ENCODE assay signal across 12 cellular contexts in the genomic region with DNA sequence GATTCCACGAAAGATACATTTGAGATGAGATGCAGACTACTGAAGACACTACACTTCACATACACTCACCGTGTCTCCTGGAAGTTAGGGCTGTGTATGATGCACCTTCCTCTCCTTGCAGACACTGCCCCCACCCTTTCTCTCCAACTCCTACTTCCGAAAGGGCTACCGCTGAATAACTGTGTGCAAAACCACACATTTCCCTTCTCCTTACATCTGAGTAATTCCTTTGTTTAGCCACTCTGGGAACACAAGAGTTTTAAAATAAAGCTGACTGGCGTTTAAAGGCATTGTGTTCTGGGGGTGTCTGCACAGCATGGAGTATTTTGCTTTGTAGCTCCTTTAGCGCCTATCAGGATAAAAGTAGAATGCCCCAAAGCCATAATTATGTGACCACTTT.
A peak's percentile ranks its signal among the peaks of the same experiment; 100 is the strongest.
DNase-seq lines count a peak whose midpoint lies in the region; ATAC-seq and TF ChIP-seq lines count a peak whose summit lies in the region.
"Had no signal": no experiment of that assay in that cellular context is flagged by ENCODE, and none has a peak within 500 bp of the region (broad histone marks: within the 10 kb centered on the region; RNA-seq: fewer than 3 reads in every experiment).

No MANE protein-coding gene starts in this region.

- no peak overlapping the region for H3K4me3 ChIP-seq in kidney epithelial cell (ENCODE audit: low read depth, low read length)
- H3K4me3 ChIP-seq: coronary artery, left ventricle myocardium inferior had no signal

- no peaks in the 10 kb centered on the region for H3K27me3 Mint-ChIP-seq in activated naive CD4-positive, alpha-beta T cell treated with anti-CD3 and anti-CD28 coated beads, Interleukin-2, amount 50 U/mL, for 24 hours
- no peaks in the 10 kb centered on the region for H3K27me3 Mint-ChIP-seq in activated naive CD8-positive, alpha-beta T cell treated with anti-CD3 and anti-CD28 coated beads for 36 hours
- H3K27me3 Mint-ChIP-seq: natural killer cell treated with Interleukin-12 subunit alpha and Interleukin-12 subunit beta and Interleukin-15 and Interleukin-18, amount 100 ng/mL, for 72 hours had no signal

- H3K9me3 Mint-ChIP-seq in activated naive CD4-positive, alpha-beta T cell treated with anti-CD3 and anti-CD28 coated beads, Interleukin-2, amount 50 U/mL, for 24 hours, result no peaks in the 10 kb centered on the region
- H3K9me3 Mint-ChIP-seq in activated naive CD8-positive, alpha-beta T cell treated with anti-CD3 and anti-CD28 coated beads for 36 hours, result no peaks in the 10 kb centered on the region
- H3K9me3 Mint-ChIP-seq: natural killer cell treated with Interleukin-12 subunit alpha and Interleukin-12 subunit beta and Interleukin-15 and Interleukin-18, amount 100 ng/mL, for 72 hours had no signal

- H3K36me3 ChIP-seq in kidney epithelial cell (ENCODE audit: control insufficient read depth, insufficient read depth, low read length), result peaks cover 6% of the 10 kb centered on the region

- peaks cover 35% of the 10 kb centered on the region for H3K36me3 Mint-ChIP-seq in activated naive CD4-positive, alpha-beta T cell treated with anti-CD3 and anti-CD28 coated beads, Interleukin-2, amount 50 U/mL, for 24 hours
- peaks cover 55% of the 10 kb centered on the region for H3K36me3 Mint-ChIP-seq in activated naive CD8-positive, alpha-beta T cell treated with anti-CD3 and anti-CD28 coated beads for 36 hours

- no peak for DNase-seq in activated naive CD4-positive, alpha-beta T cell (lab: John Stamatoyannopoulos, UW)
- DNase-seq in activated naive CD8-positive, alpha-beta T cell treated with anti-CD3 and anti-CD28 coated beads for 36 hours, result no peak
- DNase-seq in kidney epithelial cell (ENCODE audit: low read depth) (no peak), NCI-H2196 treated with DMSO at 0.1 percent for 48 hours (lab: John Stamatoyannopoulos, UW; ENCODE audit: unreplicated experiment) (no peak), NCI-H1092 treated with DMSO at 0.1 percent for 48 hours (lab: John Stamatoyannopoulos, UW) (no peak), occipital lobe (lab: John Stamatoyannopoulos, UW) (no peak)
- DNase-seq: left ventricle myocardium inferior; stimulated activated naive CD4-positive, alpha-beta T cell treated with Interleukin-2 at 50 U/mL for 16 hours had no signal

- ATAC-seq in GM19324 (IDR thresholded peaks at IDR 0.05; ENCODE audit: low FRiP score, unreplicated experiment), result no peak
- ATAC-seq: natural killer cell treated with Interleukin-12 subunit alpha and Interleukin-12 subunit beta and Interleukin-15 and Interleukin-18, amount 100 ng/mL, for 72 hours had no signal

- peaks cover 7% of the 10 kb centered on the region for H3K4me1 Mint-ChIP-seq in activated naive CD4-positive, alpha-beta T cell treated with anti-CD3 and anti-CD28 coated beads, Interleukin-2, amount 50 U/mL, for 24 hours
- peaks cover 9% of the 10 kb centered on the region for H3K4me1 Mint-ChIP-seq in activated naive CD8-positive, alpha-beta T cell treated with anti-CD3 and anti-CD28 coated beads for 36 hours

- TF ChIP-seq CTCF in kidney epithelial cell (IDR thresholded peaks at IDR 0.05; ENCODE audit: insufficient read depth, low read length, poor library complexity, severe bottlenecking), result peak; percentile 5

- H3K4me3 Mint-ChIP-seq in activated naive CD4-positive, alpha-beta T cell treated with anti-CD3 and anti-CD28 coated beads, Interleukin-2, amount 50 U/mL, for 24 hours, result no peak overlapping the region
- H3K4me3 Mint-ChIP-seq in activated naive CD8-positive, alpha-beta T cell treated with anti-CD3 and anti-CD28 coated beads for 36 hours, result no peak overlapping the region
- H3K4me3 Mint-ChIP-seq: natural killer cell treated with Interleukin-12 subunit alpha and Interleukin-12 subunit beta and Interleukin-15 and Interleukin-18, amount 100 ng/mL, for 72 hours had no signal

- no peaks in the 10 kb centered on the region for H3K27me3 ChIP-seq in kidney epithelial cell (ENCODE audit: control insufficient read depth, insufficient read depth, low read length)

- H3K27ac Mint-ChIP-seq in activated naive CD4-positive, alpha-beta T cell treated with anti-CD3 and anti-CD28 coated beads, Interleukin-2, amount 50 U/mL, for 24 hours, result peak overlapping the region; percentile 19
- H3K27ac Mint-ChIP-seq in activated naive CD8-positive, alpha-beta T cell treated with anti-CD3 and anti-CD28 coated beads for 36 hours, result peak overlapping the region; percentile 65
